ENCODE assay signal across 27 cellular contexts in genomic region chr2:241652722-241653121, GRCh38. TPM values are rescaled to one million over a fixed set of nuclear protein-coding genes. Genes with fewer than 3 reads are reported as not detected.
DNase-seq lines count a peak whose midpoint lies in the region; ATAC-seq, FAIRE-seq and TF ChIP-seq lines count a peak whose summit lies in the region.
"Had no signal": no experiment of that assay in that cellular context is flagged by ENCODE, and none has a peak within 500 bp of the region (broad histone marks: within the 10 kb centered on the region; RNA-seq: fewer than 3 reads in every experiment).

No MANE protein-coding gene starts in this region.

- TF ChIP-seq EP300 in HepG2 (IDR thresholded peaks at IDR 0.05; ENCODE audit: low read depth in 2 of 2, low read length in 2 of 2) (no peak), HepG2 (CRISPR knock-in tag; IDR thresholded peaks at IDR 0.05; ENCODE audit: borderline replicate concordance) (no peak)

- FAIRE-seq in HepG2 (lab: Jason Lieb, UNC), result no peak
- FAIRE-seq: A204.1, GM12878, GM12892, GM18507 had no signal

- H3K23ac ChIP-seq in neuronal stem cell (ENCODE audit: low read depth, low read length, poor library complexity), result peak overlapping the region; percentile 31

- DNase-seq in HepG2 (ENCODE audit: low spot score), result no peak
- no peak for DNase-seq in right lobe of liver
- no peak for DNase-seq in glutamatergic neuron
- DNase-seq in neuronal stem cell (ENCODE audit: low spot score), result no peak
- no peak for DNase-seq in hepatic stellate cell (ENCODE audit: low spot score)
- DNase-seq: 8988T; ACHN; BE2C; C1 segment of cervical spinal cord; CD4-positive, alpha-beta memory T cell; CD4-positive, CD25-positive, alpha-beta regulatory T cell; CD8-positive, alpha-beta memory T cell; COR-L47; DMS 273 treated with DMSO at 0.1 percent for 48 hours; DMS153; DMS53; DMS79; DND-41; EL; GDM1 had no signal

- 0 out of 2 replicates have a peak overlapping the region, but pooled peaks have one; percentile 51 for H3K9ac ChIP-seq in HepG2 (ENCODE audit: insufficient read depth, low read depth, low read length)
- no peak overlapping the region for H3K9ac ChIP-seq in neuronal stem cell (ENCODE audit: low read depth, low read length, poor library complexity)
- H3K9ac ChIP-seq: BLaER1 had no signal

- intact Hi-C loops in HepG2 (cut with micrococcal nuclease; ENCODE audit: unreplicated experiment) (no loop called here), right lobe of liver (cut with DNase I) (no loop called here)

- H2AFZ ChIP-seq in HepG2 (ENCODE audit: low read length) (no peak overlapping the region), neuronal stem cell (ENCODE audit: low read length) (no peak overlapping the region)

- peaks cover 6% of the 10 kb centered on the region for H3K9me3 Mint-ChIP-seq in glutamatergic neuron (ENCODE audit: unreplicated experiment)
- H3K9me3 Mint-ChIP-seq: CD14-positive monocyte; CD4-positive, alpha-beta memory T cell; CD4-positive, CD25-positive, alpha-beta regulatory T cell; CD8-positive, alpha-beta memory T cell had no signal

- no peak overlapping the region for H4K91ac ChIP-seq in neuronal stem cell (ENCODE audit: low read depth, low read length, poor library complexity)

- peaks cover 56% of the 10 kb centered on the region for H3K79me2 ChIP-seq in HepG2 (ENCODE audit: insufficient read depth, low read length)

- ATAC-seq in HepG2 (peak; percentile 15), right lobe of liver (no peak), HG03196 (IDR thresholded peaks at IDR 0.05; ENCODE audit: unreplicated experiment) (no peak)
- ATAC-seq: GM12878 had no signal

- peaks cover 20% of the 10 kb centered on the region for H3K79me1 ChIP-seq in neuronal stem cell (ENCODE audit: low read depth, low read length)

- in situ Hi-C loops in HepG2 (cut with HindIII; ENCODE audit: extremely low pct_ligation_motif_present, low pct_unique_long_range_greater_than_20kb), result no loop called here

- H3K27ac Mint-ChIP-seq in glutamatergic neuron (ENCODE audit: unreplicated experiment), result peak overlapping the region; percentile 48
- H3K27ac Mint-ChIP-seq: CD4-positive, alpha-beta memory T cell; CD8-positive, alpha-beta memory T cell had no signal

- no peak overlapping the region for H3K14ac ChIP-seq in neuronal stem cell (ENCODE audit: low read length)

- TF ChIP-seq RAD21 in HepG2 (CRISPR knock-in tag; IDR thresholded peaks at IDR 0.05), result no peak

- H2BK5ac ChIP-seq in neuronal stem cell (ENCODE audit: low read length), result no peak overlapping the region

- TF ChIP-seq CTCF in HepG2 (CRISPR knock-in tag; IDR thresholded peaks at IDR 0.05), result no peak
- TF ChIP-seq CTCF in right lobe of liver (IDR thresholded peaks at IDR 0.05), result no peak
- no peak for TF ChIP-seq CTCF in glutamatergic neuron (IDR thresholded peaks at IDR 0.05; ENCODE audit: partially characterized antibody, unreplicated experiment)

- H2BK12ac ChIP-seq in neuronal stem cell (ENCODE audit: low read length), result no peak overlapping the region

- no peak overlapping the region for H2AK5ac ChIP-seq in neuronal stem cell (ENCODE audit: low read depth, low read length)

- H2BK15ac ChIP-seq in neuronal stem cell (ENCODE audit: low read length), result no peak overlapping the region

- H3K36me3 Mint-ChIP-seq in glutamatergic neuron (ENCODE audit: unreplicated experiment), result no peaks in the 10 kb centered on the region

- POLR2A ChIA-PET in HepG2 (lab: Yijun Ruan, JAX), result no interaction called here

- H3K4me2 ChIP-seq in HepG2 (ENCODE audit: low read depth, low read length), result 0 out of 2 replicates have a peak overlapping the region, but pooled peaks have one; percentile 48
- no peak overlapping the region for H3K4me2 ChIP-seq in neuronal stem cell (ENCODE audit: insufficient read depth, low read length, poor library complexity, severe bottlenecking)
- H3K4me2 ChIP-seq: BLaER1 had no signal

- H3K4me3 ChIP-seq in HepG2 (replicated peaks in 1 of 3; ENCODE audit: insufficient read depth in 1 of 3, low read depth in 2 of 3, low read length in 3 of 3), result no peak overlapping the region
- no peak overlapping the region for H3K4me3 ChIP-seq in right lobe of liver
- no peak overlapping the region for H3K4me3 ChIP-seq in neuronal stem cell (ENCODE audit: low read length in 2 of 2)
- H3K4me3 ChIP-seq: BLaER1, GM12878 had no signal

- H3K4me1 ChIP-seq in HepG2 (ENCODE audit: insufficient read depth, low read length) (peaks cover 47% of the 10 kb centered on the region), right lobe of liver (peaks cover 0 to 8% (median 0%) of the 10 kb centered on the region in 4 donors), neuronal stem cell (ENCODE audit: control insufficient read depth in 2 of 2, insufficient read depth in 1 of 2, low read depth in 1 of 2, low read length in 2 of 2) (no peaks in the 10 kb centered on the region)
- H3K4me1 ChIP-seq: BE2C had no signal

- H3K9me3 ChIP-seq in HepG2 (ENCODE audit: low read length) (no peaks in the 10 kb centered on the region), right lobe of liver (no peaks in the 10 kb centered on the region), neuronal stem cell (replicated peaks in 1 of 2; ENCODE audit: control insufficient read depth in 2 of 2, insufficient read depth in 1 of 2, low read depth in 1 of 2, low read length in 2 of 2) (no peaks in the 10 kb centered on the region)
- H3K9me3 ChIP-seq: BE2C, BLaER1 had no signal

- H3K4me3 Mint-ChIP-seq in glutamatergic neuron (ENCODE audit: unreplicated experiment), result no peak overlapping the region
- H3K4me3 Mint-ChIP-seq: CD14-positive monocyte; CD4-positive, alpha-beta memory T cell; CD4-positive, CD25-positive, alpha-beta regulatory T cell; CD8-positive, alpha-beta memory T cell had no signal

- peak overlapping the region; percentile 64 for H3K27ac ChIP-seq in HepG2 (ENCODE audit: extremely low read length, insufficient read depth, low read length)
- H3K27ac ChIP-seq in right lobe of liver, result no peak overlapping the region
- no peak overlapping the region for H3K27ac ChIP-seq in neuronal stem cell (replicated peaks; ENCODE audit: low read length)
- H3K27ac ChIP-seq: BLaER1 had no signal

- H4K8ac ChIP-seq in neuronal stem cell (ENCODE audit: low read depth, low read length), result no peak overlapping the region

- H3K4ac ChIP-seq in neuronal stem cell (ENCODE audit: low read length), result no peak overlapping the region

- H3K18ac ChIP-seq in neuronal stem cell (ENCODE audit: low read length), result peak overlapping the region; percentile 17

- no peak overlapping the region for H2BK120ac ChIP-seq in neuronal stem cell (ENCODE audit: low read depth, low read length)

- H3K27me3 ChIP-seq in HepG2 (ENCODE audit: control insufficient read depth in 1 of 2, insufficient read depth in 2 of 2, low read length in 2 of 2) (no peaks in the 10 kb centered on the region), right lobe of liver (no peaks in the 10 kb centered on the region), neuronal stem cell (ENCODE audit: control insufficient read depth in 3 of 3, insufficient read depth in 3 of 3, low read depth in 1 of 3, low read length in 3 of 3) (no peaks in the 10 kb centered on the region)
- H3K27me3 ChIP-seq: BE2C, BLaER1 had no signal

- WGBS in HepG2 (ENCODE audit: low lambda C conversion rate), result 98% methylated on average over 4 of the region's 9 CpGs
- WGBS in right lobe of liver (ENCODE audit: insufficient coverage, low coverage, low lambda C conversion rate, missing lambda C conversion rate), result 100% methylated on average over 1 of the region's 9 CpGs
- no CpG with 5 or more reads among the region's 9 CpGs for WGBS in neuronal stem cell (ENCODE audit: extremely low coverage in 2 of 2, insufficient read length in 2 of 2, insufficient replicate concordance in 1 of 2), 2 donors

- H3K4me1 Mint-ChIP-seq in glutamatergic neuron (ENCODE audit: low read depth, unreplicated experiment), result peaks cover 12% of the 10 kb centered on the region
- H3K4me1 Mint-ChIP-seq: CD14-positive monocyte had no signal

- no TSS peak for BruUV-seq in HepG2 (replicated peaks; lab: Mats Ljungman, UMichigan)

- peaks cover 2% of the 10 kb centered on the region for H3K27me3 Mint-ChIP-seq in glutamatergic neuron (ENCODE audit: unreplicated experiment)
- H3K27me3 Mint-ChIP-seq: CD4-positive, alpha-beta memory T cell; CD4-positive, CD25-positive, alpha-beta regulatory T cell had no signal

- CTCF ChIA-PET in HepG2 (lab: Yijun Ruan, JAX; ENCODE audit: low intra/inter-chr PET ratio, low total read pairs), result no interaction called here

- peaks cover 28 to 58% of the 10 kb centered on the region in 2 experiments for H3K36me3 ChIP-seq in HepG2 (replicated peaks in 1 of 2; ENCODE audit: control insufficient read depth in 1 of 2, insufficient read depth in 2 of 2, low read length in 2 of 2)
- peaks cover 0 to 30% (median 9%) of the 10 kb centered on the region in 4 donors for H3K36me3 ChIP-seq in right lobe of liver
- H3K36me3 ChIP-seq in neuronal stem cell (replicated peaks in 1 of 2; ENCODE audit: control insufficient read depth in 2 of 2, insufficient read depth in 2 of 2, low read length in 2 of 2), result peaks cover 36 to 70% of the 10 kb centered on the region in 2 donors

- no peaks in the 10 kb centered on the region for H4K20me1 ChIP-seq in HepG2 (ENCODE audit: insufficient read depth, low read length)

- no peak for TF ChIP-seq POLR2A in HepG2 (IDR thresholded peaks at IDR 0.05; ENCODE audit: insufficient read depth in 1 of 2, low read depth in 2 of 2, low read length in 2 of 2)
- TF ChIP-seq POLR2A in right lobe of liver (IDR thresholded peaks at IDR 0.05), result no peak

RNA-seq across cellular contexts. Expression of gene ATG4B, which starts 15.2 kb away (rescaled TPM):
- total RNA-seq in HepG2 (2016; rRNA removed; fragmentation: Illumina TruSeq; extraction: Trizol) (95.5 and 96.3 TPM in 2 replicates), right lobe of liver (10 to 100 TPM; 20.6 to 49.8 (median 39.3) TPM), glutamatergic neuron (ENCODE audit: unreplicated experiment) (115 TPM)
- total RNA-seq in HepG2 (2016; cell fraction: cytosol; rRNA removed; fragmentation: Illumina TruSeq; extraction: Trizol; ENCODE audit: low read depth), result 36.7 and 38.3 TPM in 2 replicates
- total RNA-seq in HepG2 (2016; cell fraction: insoluble cytoplasmic fraction; rRNA removed; fragmentation: Illumina TruSeq; extraction: Trizol), result 89.4 and 100 TPM in 2 replicates
- total RNA-seq in HepG2 (2016; cell fraction: membrane; rRNA removed; fragmentation: Illumina TruSeq; extraction: Trizol), result 29.3 and 29.5 TPM in 2 replicates
- total RNA-seq in HepG2 (2016; cell fraction: nucleus; rRNA removed; fragmentation: Illumina TruSeq; extraction: Trizol), result 81.6 and 83.5 TPM in 2 replicates
- 239 and 300 TPM in 2 replicates for polyA plus RNA-seq in HepG2 (2011; rRNA removed)
- polyA plus RNA-seq in HepG2 (2011; cell fraction: cytosol; rRNA removed), result 143 and 145 TPM in 2 replicates
- polyA plus RNA-seq in HepG2 (2011; cell fraction: nucleus; rRNA removed), result 1,044 and 1,316 TPM in 2 replicates
- 190 and 212 TPM in 2 replicates for polyA plus RNA-seq in HepG2 (2012)
- 14.7 and 15.7 TPM in 2 replicates for polyA plus RNA-seq in HepG2 (2016; cell fraction: cytosol; fragmentation: Illumina TruSeq; extraction: Trizol; ENCODE audit: low read depth)
- 75.1 and 104 TPM in 2 replicates for polyA plus RNA-seq in HepG2 (2016; cell fraction: insoluble cytoplasmic fraction; fragmentation: Illumina TruSeq; extraction: Trizol; ENCODE audit: low read depth)
- 19.2 and 21.6 TPM in 2 replicates for polyA plus RNA-seq in HepG2 (2016; cell fraction: membrane; fragmentation: Illumina TruSeq; extraction: Trizol; ENCODE audit: low read depth)
- polyA plus RNA-seq in HepG2 (2016; cell fraction: nucleus; fragmentation: Illumina TruSeq; extraction: Trizol; ENCODE audit: insufficient read depth, low read depth), result 244 TPM in 2 replicates
- 85.8 and 275 TPM in 2 replicates for polyA minus RNA-seq in HepG2 (2011; rRNA and poly(A)+ RNA removed; ENCODE audit: low replicate concordance)
- 75.1 and 78.1 TPM in 2 replicates for polyA minus RNA-seq in HepG2 (2011; cell fraction: cytosol; rRNA and poly(A)+ RNA removed)
- polyA minus RNA-seq in HepG2 (2011; cell fraction: nucleus; rRNA and poly(A)+ RNA removed), result 203 and 244 TPM in 2 replicates
- 64.1 TPM for polyA plus RNA-seq in neuronal stem cell (2013, experiment 1 of 2)
- polyA plus RNA-seq in neuronal stem cell (2013, experiment 2 of 2), result 62.1 TPM

RNA-seq across cellular contexts. Expression of gene THAP4, which starts 15.8 kb away (rescaled TPM):
- total RNA-seq in HepG2 (2016; rRNA removed; fragmentation: Illumina TruSeq; extraction: Trizol) (68.2 and 75.7 TPM in 2 replicates), right lobe of liver (10 to 100 TPM; 22.1 to 39.2 (median 25.0) TPM), glutamatergic neuron (ENCODE audit: unreplicated experiment) (32.4 TPM)
- total RNA-seq in HepG2 (2016; cell fraction: cytosol; rRNA removed; fragmentation: Illumina TruSeq; extraction: Trizol; ENCODE audit: low read depth), result 133 and 143 TPM in 2 replicates
- total RNA-seq in HepG2 (2016; cell fraction: insoluble cytoplasmic fraction; rRNA removed; fragmentation: Illumina TruSeq; extraction: Trizol), result 59.6 and 76.6 TPM in 2 replicates
- total RNA-seq in HepG2 (2016; cell fraction: membrane; rRNA removed; fragmentation: Illumina TruSeq; extraction: Trizol), result 167 and 184 TPM in 2 replicates
- 30.7 and 35.8 TPM in 2 replicates for total RNA-seq in HepG2 (2016; cell fraction: nucleus; rRNA removed; fragmentation: Illumina TruSeq; extraction: Trizol)
- polyA plus RNA-seq in HepG2 (2011; rRNA removed), result 59.7 and 70.2 TPM in 2 replicates
- 54.6 and 83.4 TPM in 2 replicates for polyA plus RNA-seq in HepG2 (2011; cell fraction: cytosol; rRNA removed)
- polyA plus RNA-seq in HepG2 (2011; cell fraction: nucleus; rRNA removed), result 44.5 and 45.2 TPM in 2 replicates
- polyA plus RNA-seq in HepG2 (2012), result 52.8 and 71.5 TPM in 2 replicates
- 151 and 156 TPM in 2 replicates for polyA plus RNA-seq in HepG2 (2016; cell fraction: cytosol; fragmentation: Illumina TruSeq; extraction: Trizol; ENCODE audit: low read depth)
- polyA plus RNA-seq in HepG2 (2016; cell fraction: insoluble cytoplasmic fraction; fragmentation: Illumina TruSeq; extraction: Trizol; ENCODE audit: low read depth), result 70.7 and 84.7 TPM in 2 replicates
- 183 and 195 TPM in 2 replicates for polyA plus RNA-seq in HepG2 (2016; cell fraction: membrane; fragmentation: Illumina TruSeq; extraction: Trizol; ENCODE audit: low read depth)
- polyA plus RNA-seq in HepG2 (2016; cell fraction: nucleus; fragmentation: Illumina TruSeq; extraction: Trizol; ENCODE audit: insufficient read depth, low read depth), result 54.6 and 58.8 TPM in 2 replicates
- polyA minus RNA-seq in HepG2 (2011; rRNA and poly(A)+ RNA removed; ENCODE audit: low replicate concordance), result 38.3 and 105 TPM in 2 replicates
- 40.5 and 45.2 TPM in 2 replicates for polyA minus RNA-seq in HepG2 (2011; cell fraction: cytosol; rRNA and poly(A)+ RNA removed)
- 18.9 and 20.6 TPM in 2 replicates for polyA minus RNA-seq in HepG2 (2011; cell fraction: nucleus; rRNA and poly(A)+ RNA removed)
- 54.6 TPM for polyA plus RNA-seq in neuronal stem cell (2013, experiment 1 of 2)
- polyA plus RNA-seq in neuronal stem cell (2013, experiment 2 of 2), result 56.0 TPM

RNA-seq across cellular contexts. Expression of gene DTYMK, which starts 33.9 kb away (rescaled TPM):
- 124 and 134 TPM in 2 replicates for total RNA-seq in HepG2 (2016; rRNA removed; fragmentation: Illumina TruSeq; extraction: Trizol)
- 63.0 and 77.3 TPM in 2 replicates for total RNA-seq in HepG2 (2016; cell fraction: cytosol; rRNA removed; fragmentation: Illumina TruSeq; extraction: Trizol; ENCODE audit: low read depth)
- total RNA-seq in HepG2 (2016; cell fraction: insoluble cytoplasmic fraction; rRNA removed; fragmentation: Illumina TruSeq; extraction: Trizol), result 125 and 130 TPM in 2 replicates
- total RNA-seq in HepG2 (2016; cell fraction: membrane; rRNA removed; fragmentation: Illumina TruSeq; extraction: Trizol), result 99.9 and 116 TPM in 2 replicates
- total RNA-seq in HepG2 (2016; cell fraction: nucleus; rRNA removed; fragmentation: Illumina TruSeq; extraction: Trizol), result 56.0 and 67.3 TPM in 2 replicates
- 39.5 and 57.5 TPM in 2 replicates for polyA plus RNA-seq in HepG2 (2011; rRNA removed)
- polyA plus RNA-seq in HepG2 (2011; cell fraction: cytosol; rRNA removed), result 30.6 and 53.2 TPM in 2 replicates
- polyA plus RNA-seq in HepG2 (2011; cell fraction: nucleus; rRNA removed), result 36.9 and 39.6 TPM in 2 replicates
- 29.8 and 41.3 TPM in 2 replicates for polyA plus RNA-seq in HepG2 (2012)
- polyA plus RNA-seq in HepG2 (2016; cell fraction: cytosol; fragmentation: Illumina TruSeq; extraction: Trizol; ENCODE audit: low read depth), result 57.1 and 73.3 TPM in 2 replicates
- 98.3 and 102 TPM in 2 replicates for polyA plus RNA-seq in HepG2 (2016; cell fraction: insoluble cytoplasmic fraction; fragmentation: Illumina TruSeq; extraction: Trizol; ENCODE audit: low read depth)
- 74.9 and 82.8 TPM in 2 replicates for polyA plus RNA-seq in HepG2 (2016; cell fraction: membrane; fragmentation: Illumina TruSeq; extraction: Trizol; ENCODE audit: low read depth)
- 101 and 105 TPM in 2 replicates for polyA plus RNA-seq in HepG2 (2016; cell fraction: nucleus; fragmentation: Illumina TruSeq; extraction: Trizol; ENCODE audit: insufficient read depth, low read depth)
- polyA minus RNA-seq in HepG2 (2011; rRNA and poly(A)+ RNA removed; ENCODE audit: low replicate concordance), result 26.4 and 34.1 TPM in 2 replicates
- 11.1 and 15.5 TPM in 2 replicates for polyA minus RNA-seq in HepG2 (2011; cell fraction: cytosol; rRNA and poly(A)+ RNA removed)
- 13.2 and 17.9 TPM in 2 replicates for polyA minus RNA-seq in HepG2 (2011; cell fraction: nucleus; rRNA and poly(A)+ RNA removed)
- 10 to 100 TPM in 5 of 6 experiments, 1 to 10 TPM in 1; 9.9 to 21.5 (median 10.4) TPM for total RNA-seq in right lobe of liver
- 32.8 TPM for total RNA-seq in glutamatergic neuron (ENCODE audit: unreplicated experiment)
- 62.1 TPM for polyA plus RNA-seq in neuronal stem cell (2013, experiment 1 of 2)
- 62.7 TPM for polyA plus RNA-seq in neuronal stem cell (2013, experiment 2 of 2)

RNA-seq across cellular contexts. Expression of gene ING5, which starts 49.1 kb away (rescaled TPM):
- 56.7 and 61.9 TPM in 2 replicates for total RNA-seq in HepG2 (2016; rRNA removed; fragmentation: Illumina TruSeq; extraction: Trizol)
- 33.4 and 40.8 TPM in 2 replicates for total RNA-seq in HepG2 (2016; cell fraction: cytosol; rRNA removed; fragmentation: Illumina TruSeq; extraction: Trizol; ENCODE audit: low read depth)
- 56.8 and 63.9 TPM in 2 replicates for total RNA-seq in HepG2 (2016; cell fraction: insoluble cytoplasmic fraction; rRNA removed; fragmentation: Illumina TruSeq; extraction: Trizol)
- 47.0 and 50.8 TPM in 2 replicates for total RNA-seq in HepG2 (2016; cell fraction: membrane; rRNA removed; fragmentation: Illumina TruSeq; extraction: Trizol)
- total RNA-seq in HepG2 (2016; cell fraction: nucleus; rRNA removed; fragmentation: Illumina TruSeq; extraction: Trizol), result 51.6 and 62.1 TPM in 2 replicates
- polyA plus RNA-seq in HepG2 (2011; rRNA removed), result 71.9 and 86.9 TPM in 2 replicates
- polyA plus RNA-seq in HepG2 (2011; cell fraction: cytosol; rRNA removed), result 79.8 and 81.8 TPM in 2 replicates
- polyA plus RNA-seq in HepG2 (2011; cell fraction: nucleus; rRNA removed), result 137 and 149 TPM in 2 replicates
- 47.2 and 55.2 TPM in 2 replicates for polyA plus RNA-seq in HepG2 (2012)
- 25.6 and 28.6 TPM in 2 replicates for polyA plus RNA-seq in HepG2 (2016; cell fraction: cytosol; fragmentation: Illumina TruSeq; extraction: Trizol; ENCODE audit: low read depth)
- polyA plus RNA-seq in HepG2 (2016; cell fraction: insoluble cytoplasmic fraction; fragmentation: Illumina TruSeq; extraction: Trizol; ENCODE audit: low read depth), result 56.0 and 56.2 TPM in 2 replicates
- 51.0 and 51.1 TPM in 2 replicates for polyA plus RNA-seq in HepG2 (2016; cell fraction: membrane; fragmentation: Illumina TruSeq; extraction: Trizol; ENCODE audit: low read depth)
- polyA plus RNA-seq in HepG2 (2016; cell fraction: nucleus; fragmentation: Illumina TruSeq; extraction: Trizol; ENCODE audit: insufficient read depth, low read depth), result 128 and 130 TPM in 2 replicates
- polyA minus RNA-seq in HepG2 (2011; rRNA and poly(A)+ RNA removed; ENCODE audit: low replicate concordance), result 31.8 and 64.1 TPM in 2 replicates
- polyA minus RNA-seq in HepG2 (2011; cell fraction: cytosol; rRNA and poly(A)+ RNA removed), result 18.9 and 34.5 TPM in 2 replicates
- polyA minus RNA-seq in HepG2 (2011; cell fraction: nucleus; rRNA and poly(A)+ RNA removed), result 55.4 and 70.4 TPM in 2 replicates
- 10 to 100 TPM in 5 of 6 experiments, 1 to 10 TPM in 1; 8.2 to 20.3 (median 13.0) TPM for total RNA-seq in right lobe of liver
- total RNA-seq in glutamatergic neuron (ENCODE audit: unreplicated experiment), result 38.3 TPM
- 25.2 TPM for polyA plus RNA-seq in neuronal stem cell (2013, experiment 1 of 2)
- polyA plus RNA-seq in neuronal stem cell (2013, experiment 2 of 2), result 27.0 TPM
